Comparison of ENCODE assay signal across 8 cellular contexts in genomic region chr3:172808969-172809546, GRCh38. TPM values are rescaled to one million over a fixed set of nuclear protein-coding genes. Genes with fewer than 3 reads are reported as not detected.
DNase-seq lines count a peak whose midpoint lies in the region; ATAC-seq, FAIRE-seq and TF ChIP-seq lines count a peak whose summit lies in the region.

No MANE protein-coding gene starts in this region.

- H3K79me2 ChIP-seq in GM12878 (ENCODE audit: control insufficient read depth, insufficient read depth, low read length), result no peaks in the 10 kb centered on the region
- H3K79me2 ChIP-seq in mesendoderm (ENCODE audit: control insufficient read depth, insufficient read depth, low read length), result no peaks in the 10 kb centered on the region

- peaks cover 2 to 10% of the 10 kb centered on the region in 2 experiments for H3K36me3 ChIP-seq in GM12878 (ENCODE audit: control insufficient read depth in 2 of 2, insufficient read depth in 2 of 2, low read length in 1 of 2)
- H3K36me3 ChIP-seq in mesendoderm (ENCODE audit: control insufficient read depth, insufficient read depth, low read length), result no peaks in the 10 kb centered on the region

- H2BK5ac ChIP-seq in mesendoderm (ENCODE audit: low read length), result no peak overlapping the region

- WGBS in GM12878 (ENCODE audit: insufficient coverage, insufficient replicate concordance, low lambda C conversion rate, missing lambda C conversion rate), result 73% methylated on average over 4 of the region's 4 CpGs
- WGBS in mesendoderm (ENCODE audit: extremely low coverage, insufficient coverage, low lambda C conversion rate), result no CpG with 5 or more reads among the region's 4 CpGs

- H3K9ac ChIP-seq in GM12878 (ENCODE audit: control insufficient read depth, insufficient read depth, low read length) (no peak overlapping the region), mesendoderm (ENCODE audit: low read length) (no peak overlapping the region)

- DNase-seq in AG04449 (ENCODE audit: low read depth, low spot score) (peak; percentile 21), NCI-H2029 (lab: John Stamatoyannopoulos, UW) (peak; percentile 32), GM12878 (ENCODE audit: low read depth, low spot score) (no peak), mesendoderm (peak; percentile 33)
- DNase-seq in activated T-cell treated with anti-CD3 and anti-CD28 coated beads, Interleukin-2, amount 50 U/mL, for 24 hours, result no peak
- DNase-seq in NK-92 treated with Interleukin-12 subunit alpha and Interleukin-12 subunit beta, amount 100 ng/mL, for 24 hours (lab: John Stamatoyannopoulos, UW), result no peak

- SMC1A ChIA-PET in GM12878 (lab: Charles Lee; ENCODE audit: uncharacterized antibody, unreplicated experiment), result interaction anchor here (0.6 kb wide), 1 partner anchor 12 kb away, joined by 3 read pairs; no protein-coding TSS in a partner anchor

- no peak overlapping the region for H3K56ac ChIP-seq in mesendoderm (ENCODE audit: low read length)

- H3K4me1 Mint-ChIP-seq in activated T-cell treated with anti-CD3 and anti-CD28 coated beads, Interleukin-2, amount 50 U/mL, for 24 hours (ENCODE audit: low read depth), result no peaks in the 10 kb centered on the region

- RAD21 ChIA-PET in GM12878 (lab: Charles Lee; ENCODE audit: unreplicated experiment), result no interaction called here

- no peaks in the 10 kb centered on the region for H4K20me1 ChIP-seq in GM12878 (ENCODE audit: control insufficient read depth, insufficient read depth)

- H3K27me3 Mint-ChIP-seq in activated T-cell treated with anti-CD3 and anti-CD28 coated beads, Interleukin-2, amount 50 U/mL, for 24 hours, result no peaks in the 10 kb centered on the region

- no peak overlapping the region for H3K4me3 ChIP-seq in AG04449 (ENCODE audit: low read depth, low read length)
- no peak overlapping the region for H3K4me3 ChIP-seq in GM12878
- H3K4me3 ChIP-seq in mesendoderm (ENCODE audit: low read length), result no peak overlapping the region

- no peak for TF ChIP-seq POLR2A in GM12878 (IDR thresholded peaks at IDR 0.05; ENCODE audit: low read depth, low read length)

- H3K9me3 Mint-ChIP-seq in activated T-cell treated with anti-CD3 and anti-CD28 coated beads, Interleukin-2, amount 50 U/mL, for 24 hours, result no peaks in the 10 kb centered on the region

- no peak overlapping the region for H3K27ac ChIP-seq in GM12878 (ENCODE audit: control insufficient read depth, insufficient read depth)
- no peak overlapping the region for H3K27ac ChIP-seq in mesendoderm (ENCODE audit: low read depth, low read length)

- H3K36me3 Mint-ChIP-seq in activated T-cell treated with anti-CD3 and anti-CD28 coated beads, Interleukin-2, amount 50 U/mL, for 24 hours (ENCODE audit: low read depth), result peaks cover 26% of the 10 kb centered on the region

- ATAC-seq in GM18858 (IDR thresholded peaks at IDR 0.05; ENCODE audit: unreplicated experiment) (peak; percentile 59), GM12878 (peak; percentile 60; the same call in 2 of the 3 replicates), HG03097 (IDR thresholded peaks at IDR 0.05; ENCODE audit: low FRiP score, unreplicated experiment) (no peak)

- no peak for FAIRE-seq in GM12878 (lab: Jason Lieb, UNC)

- H2BK15ac ChIP-seq in mesendoderm (replicated peaks; ENCODE audit: low read depth), result no peak overlapping the region

- BruUV-seq in GM12878 (replicated peaks; lab: Mats Ljungman, UMichigan), result no TSS peak

- H3K9me3 ChIP-seq in GM12878 (replicated peaks; ENCODE audit: control insufficient read depth, insufficient read depth, low read length), result no peaks in the 10 kb centered on the region

- no peak overlapping the region for H2BK120ac ChIP-seq in mesendoderm (ENCODE audit: low read depth, low read length)

- TF ChIP-seq EP300 in GM12878 (IDR thresholded peaks at IDR 0.05; ENCODE audit: borderline replicate concordance in 1 of 2, control insufficient read depth in 1 of 2, low read depth in 2 of 2, low read length in 2 of 2), result no peak

- no peak overlapping the region for H2AFZ ChIP-seq in GM12878 (ENCODE audit: control insufficient read depth, low read depth, low read length)

- H3K79me1 ChIP-seq in mesendoderm (ENCODE audit: low read length), result no peaks in the 10 kb centered on the region

- H3K23ac ChIP-seq in mesendoderm (ENCODE audit: low read length), result no peak overlapping the region

- H3K18ac ChIP-seq in mesendoderm (ENCODE audit: low read length), result no peak overlapping the region

- no peak overlapping the region for H3K4me3 Mint-ChIP-seq in activated T-cell treated with anti-CD3 and anti-CD28 coated beads, Interleukin-2, amount 50 U/mL, for 24 hours

- intact Hi-C loops in GM12878 (cut with micrococcal nuclease; ENCODE audit: unreplicated experiment), result no loop called here

- H3K4me2 ChIP-seq in GM12878 (ENCODE audit: control insufficient read depth, insufficient read depth) (no peak overlapping the region), mesendoderm (ENCODE audit: low read length) (no peak overlapping the region)

- no peaks in the 10 kb centered on the region for H3K4me1 ChIP-seq in GM12878 (ENCODE audit: control insufficient read depth, insufficient read depth, low read length)
- no peaks in the 10 kb centered on the region for H3K4me1 ChIP-seq in mesendoderm (ENCODE audit: control insufficient read depth, low read depth, low read length)

- H2AK5ac ChIP-seq in mesendoderm (ENCODE audit: low read length), result no peak overlapping the region

- peak; percentile 10 for TF ChIP-seq CTCF in AG04449 (IDR thresholded peaks at IDR 0.05; ENCODE audit: insufficient read depth, low read length, missing control alignments)
- TF ChIP-seq CTCF in GM12878 (IDR thresholded peaks at IDR 0.05 in 2 of 3, conservative IDR thresholded peaks at IDR 0.05 in 1 of 3; ENCODE audit: control insufficient read depth in 2 of 3, extremely low read depth in 1 of 3, insufficient read depth in 1 of 3, low read depth in 3 of 3, low read length in 3 of 3), result no peak; a peak in 1 of 6 replicates

- H3K27me3 ChIP-seq in GM12878 (replicated peaks in 1 of 2; ENCODE audit: control insufficient read depth in 2 of 2, insufficient read depth in 2 of 2, low read length in 1 of 2) (no peaks in the 10 kb centered on the region), mesendoderm (ENCODE audit: insufficient read depth, low read length, poor library complexity) (no peaks in the 10 kb centered on the region)

- TF ChIP-seq RAD21 in GM12878 (IDR thresholded peaks at IDR 0.05; ENCODE audit: insufficient read depth, low read depth, low read length), result no peak

- no peak overlapping the region for H3K27ac Mint-ChIP-seq in activated T-cell treated with anti-CD3 and anti-CD28 coated beads, Interleukin-2, amount 50 U/mL, for 24 hours

- H4K5ac ChIP-seq in mesendoderm (ENCODE audit: low read length), result no peak overlapping the region

- H3K4ac ChIP-seq in mesendoderm (ENCODE audit: low read depth, low read length), result no peak overlapping the region

- H4K8ac ChIP-seq in mesendoderm (ENCODE audit: low read depth, low read length), result no peak overlapping the region

- CTCF ChIA-PET in AG04449 (lab: Yijun Ruan, JAX) (interaction anchor here (0.7 to 1.7 kb wide), 5 partner anchors 9 to 28 kb away, joined by 3 to 7 read pairs (median 4); no protein-coding TSS in a partner anchor), GM12878 (lab: Yijun Ruan, JAX) (interaction anchor here (1.0 to 1.7 kb wide), 4 partner anchors 9 to 744 kb away, joined by 4 to 7 read pairs (median 5); no protein-coding TSS in a partner anchor)

- POLR2A ChIA-PET in AG04449 (lab: Yijun Ruan, JAX), result no interaction called here
- POLR2A ChIA-PET in GM12878 (lab: Charles Lee), result no interaction called here

- in situ Hi-C loops in GM12878 (cut with MboI), result no loop called here

TF ChIP-seq in GM12878, 131 proteins besides CTCF, POLR2A, EP300 and RAD21:
- TF ChIP-seq STAT1 (conservative IDR thresholded peaks at IDR 0.05) (no peak), ESRRA (IDR thresholded peaks at IDR 0.05; ENCODE audit: low read length) (no peak), IKZF1 (conservative IDR thresholded peaks at IDR 0.05) (no peak), RFX5 (IDR thresholded peaks at IDR 0.05; ENCODE audit: low read depth, low read length) (no peak), ZNF384 (IDR thresholded peaks at IDR 0.05; ENCODE audit: borderline replicate concordance, low read depth, low read length) (no peak), YY1 (IDR thresholded peaks at IDR 0.05; ENCODE audit: low read depth, low read length) (no peak), CREM (IDR thresholded peaks at IDR 0.05; ENCODE audit: low read depth) (no peak), CBX5 (IDR thresholded peaks at IDR 0.05; ENCODE audit: low read depth) (0 out of 2 replicates have a peak, but pooled peaks have one; percentile 68)
- TF ChIP-seq, protein P1, sequence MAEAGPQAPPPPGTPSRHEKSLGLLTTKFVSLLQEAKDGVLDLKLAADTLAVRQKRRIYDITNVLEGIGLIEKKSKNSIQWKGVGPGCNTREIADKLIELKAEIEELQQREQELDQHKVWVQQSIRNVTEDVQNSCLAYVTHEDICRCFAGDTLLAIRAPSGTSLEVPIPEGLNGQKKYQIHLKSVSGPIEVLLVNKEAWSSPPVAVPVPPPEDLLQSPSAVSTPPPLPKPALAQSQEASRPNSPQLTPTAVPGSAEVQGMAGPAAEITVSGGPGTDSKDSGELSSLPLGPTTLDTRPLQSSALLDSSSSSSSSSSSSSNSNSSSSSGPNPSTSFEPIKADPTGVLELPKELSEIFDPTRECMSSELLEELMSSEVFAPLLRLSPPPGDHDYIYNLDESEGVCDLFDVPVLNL (IDR thresholded peaks at IDR 0.05; ENCODE audit: low read depth, low read length), result no peak

RNA-seq across cellular contexts. Expression of gene ECT2, which starts 58.5 kb away (rescaled TPM):
- 55.8 and 56.5 TPM in 2 replicates for total RNA-seq in GM12878 (2013; cell fraction: nucleolus; rRNA removed)
- total RNA-seq in GM12878 (2014; rRNA removed) (34.7 and 47.8 TPM in 2 replicates), GM12878 (2014; rRNA removed; fragmentation: Illumina TruSeq; extraction: Trizol) (46.3 and 46.7 TPM in 2 replicates), GM12878 (2021) (37.6 and 38.7 TPM in 2 replicates)
- polyA plus RNA-seq in GM12878 (2011; ENCODE audit: low read depth), result 5.0 TPM
- polyA plus RNA-seq in GM12878 (2011; rRNA removed) (47.8 and 80.1 TPM in 2 replicates), GM12878 (2014; fragmentation: Illumina TruSeq; extraction: Trizol) (37.6 and 46.3 TPM in 2 replicates), GM12878 (2014; fragmentation: Nextera tagmentation; extraction: Ambion mirVana) (10 to 100 TPM; 21.5 to 27.5 TPM), GM12878 (2014; rRNA removed) (21.0 and 22.6 TPM in 2 replicates), GM12878 (2016; fragmentation: Nextera tagmentation; extraction: Ambion mirVana) (10 to 100 TPM; 40.2 to 42.8 TPM)
- polyA plus RNA-seq in GM12878 (2011; cell fraction: cytosol; rRNA removed), result 14.8 and 15.3 TPM in 2 replicates
- polyA plus RNA-seq in GM12878 (2011; cell fraction: nucleus; rRNA removed), result 33.3 and 35.5 TPM in 2 replicates
- polyA plus RNA-seq in GM12878 (2012), result 9.5 and 13.3 TPM in 2 replicates
- polyA minus RNA-seq in GM12878 (2011; rRNA and poly(A)+ RNA removed), result 33.5 and 37.4 TPM in 2 replicates
- 16.4 and 22.8 TPM in 2 replicates for polyA minus RNA-seq in GM12878 (2011; cell fraction: cytosol; rRNA and poly(A)+ RNA removed)
- 38.4 and 61.4 TPM in 2 replicates for polyA minus RNA-seq in GM12878 (2011; cell fraction: nucleus; rRNA and poly(A)+ RNA removed)
- polyA plus RNA-seq in mesendoderm (2013, experiment 1 of 2), result 50.4 TPM
- polyA plus RNA-seq in mesendoderm (2013, experiment 2 of 2), result 49.9 TPM

Comparison
In these comparisons a context has a peak if more than half of its experiments do, and no peak if none do; other contexts are left out.
1. DNase-seq: peak in AG04449 (single experiment), NCI-H2029 (single experiment) and mesendoderm (single experiment); none in GM12878 (single experiment), activated T-cell treated with anti-CD3 and anti-CD28 coated beads, Interleukin-2, amount 50 U/mL, for 24 hours (single experiment) and NK-92 treated with Interleukin-12 subunit alpha and Interleukin-12 subunit beta, amount 100 ng/mL, for 24 hours (single experiment).